Comparison of ENCODE assay signal across 5 cellular contexts in genomic region chr1:161548342-161548741, GRCh38. TPM values are rescaled to one million over a fixed set of nuclear protein-coding genes. Genes with fewer than 3 reads are reported as not detected.
"Had no signal": no experiment of that assay in that cellular context is flagged by ENCODE, and none has a peak within 500 bp of the region (broad histone marks: within the 10 kb centered on the region; RNA-seq: fewer than 3 reads in every experiment).

No MANE protein-coding gene starts in this region.

RNA-seq across cellular contexts. Expression of gene FCGR3A, which starts 1.3 kb away (rescaled TPM):
- total RNA-seq: GM23338, H1, H9, HT-29, IMR-90 had no signal
- polyA plus RNA-seq: GM23338, H1, IMR-90 had no signal

RNA-seq across cellular contexts. Expression of gene HSPA6, which starts 24.0 kb away (rescaled TPM):
- total RNA-seq: GM23338, H9 had no signal
- polyA plus RNA-seq: GM23338 had no signal

RNA-seq across cellular contexts. Expression of gene FCGR2A, which starts 43.1 kb away (rescaled TPM):
- total RNA-seq: GM23338, HT-29 had no signal
